Comparison of ENCODE assay signal across 17 cellular contexts in genomic region chr16:17757808-17758207, GRCh38.
DNase-seq lines count a peak whose midpoint lies in the region; TF ChIP-seq lines count a peak whose summit lies in the region.
"Had no signal": no experiment of that assay in that cellular context is flagged by ENCODE, and none has a peak within 500 bp of the region (broad histone marks: within the 10 kb centered on the region; RNA-seq: fewer than 3 reads in every experiment).

No MANE protein-coding gene starts in this region.

- no peak overlapping the region for H3K56ac ChIP-seq in H9 (ENCODE audit: insufficient read length, low read depth, low read length)

- H3K4me1 ChIP-seq in H9 (ENCODE audit: insufficient read depth, low read length) (peaks cover 4% of the 10 kb centered on the region; the same call in 1 of the 2 replicates), endodermal cell (ENCODE audit: control insufficient read depth, insufficient read depth, low read length) (no peaks in the 10 kb centered on the region), iPS-20b (ENCODE audit: insufficient read depth, low read length) (peaks cover 12% of the 10 kb centered on the region; the same call in 1 of the 2 replicates), neuronal stem cell (ENCODE audit: control insufficient read depth in 2 of 2, insufficient read depth in 1 of 2, low read depth in 1 of 2, low read length in 2 of 2) (peaks cover 0 to 3% of the 10 kb centered on the region in 2 donors), GM23248 (ENCODE audit: insufficient read depth) (no peaks in the 10 kb centered on the region)
- H3K4me1 ChIP-seq: BLaER1, SJSA1 had no signal

- WGBS in H9 (ENCODE audit: extremely low coverage, insufficient read length, low lambda C conversion rate), result no CpG with 5 or more reads among the region's 4 CpGs
- WGBS in endodermal cell (ENCODE audit: insufficient coverage in 1 of 2, insufficient read length in 1 of 2), 2 experiments, result 44 to 54% methylated on average over 3 to 4 of the region's 4 CpGs
- no CpG with 5 or more reads among the region's 4 CpGs for WGBS in neuronal stem cell (ENCODE audit: extremely low coverage in 2 of 2, insufficient read length in 2 of 2, insufficient replicate concordance in 1 of 2), 2 donors
- WGBS in GM23248 (ENCODE audit: low coverage in 1 of 2, low lambda C conversion rate in 2 of 2, missing lambda C conversion rate in 2 of 2), 2 experiments, result 56 to 58% methylated on average over 4 of the region's 4 CpGs

- no peak overlapping the region for H3K9ac ChIP-seq in H9 (ENCODE audit: extremely low read depth, insufficient read length, low read length)
- H3K9ac ChIP-seq in endodermal cell (ENCODE audit: extremely low read depth, low read length, poor library complexity, severe bottlenecking), result no peak overlapping the region
- no peak overlapping the region for H3K9ac ChIP-seq in iPS-20b (ENCODE audit: low read depth, low read length)
- no peak overlapping the region for H3K9ac ChIP-seq in neuronal stem cell (ENCODE audit: low read depth, low read length, poor library complexity)
- no peak overlapping the region for H3K9ac ChIP-seq in GM23248
- H3K9ac ChIP-seq: BLaER1 had no signal

- DNase-seq in H9 (peak; percentile 82), endodermal cell (peak; percentile 87), neuronal stem cell (ENCODE audit: low spot score) (no peak), NCI-H345 treated with DMSO at 0.1 percent for 48 hours (lab: John Stamatoyannopoulos, UW; ENCODE audit: unreplicated experiment) (no peak), NCI-H1105 treated with DMSO at 0.1 percent for 48 hours (lab: John Stamatoyannopoulos, UW) (no peak), GM23248 (no peak)
- DNase-seq: CD4-positive, alpha-beta T cell; H7; KG1; MG63; NCI-H2029; NCI-H526 treated with DMSO at 0.1 percent for 48 hours; Right ventricle myocardium superior; RPMI8226 had no signal

- H3K4me3 Mint-ChIP-seq in H9, result no peak overlapping the region; a peak in 1 of 5 replicates
- no peak overlapping the region for H3K4me3 Mint-ChIP-seq in endodermal cell
- H3K4me3 Mint-ChIP-seq: CD4-positive, alpha-beta T cell had no signal

- peak overlapping the region in 2 of 3 experiments; percentile 73 to 94; a peak in 4 of 7 replicates for H3K27ac Mint-ChIP-seq in H9
- H3K27ac Mint-ChIP-seq in endodermal cell, result no peak overlapping the region
- H3K27ac Mint-ChIP-seq: CD4-positive, alpha-beta T cell had no signal

- no peak overlapping the region for H2BK120ac ChIP-seq in H9 (ENCODE audit: low read depth, low read length, poor library complexity, severe bottlenecking)
- H2BK120ac ChIP-seq in neuronal stem cell (ENCODE audit: low read depth, low read length), result no peak overlapping the region

- H4K8ac ChIP-seq in H9 (replicated peaks; ENCODE audit: insufficient read length, low read depth, low read length) (no peak overlapping the region), neuronal stem cell (ENCODE audit: low read depth, low read length) (no peak overlapping the region)

- H3K79me1 ChIP-seq in H9 (ENCODE audit: insufficient read depth, low read depth, low read length, poor library complexity, severe bottlenecking) (no peaks in the 10 kb centered on the region), neuronal stem cell (ENCODE audit: low read depth, low read length) (no peaks in the 10 kb centered on the region)

- no peak overlapping the region for H3K4ac ChIP-seq in H9 (ENCODE audit: low read depth, low read length)
- no peak overlapping the region for H3K4ac ChIP-seq in neuronal stem cell (ENCODE audit: low read length)

- no peaks in the 10 kb centered on the region for H3K9me2 ChIP-seq in GM23248 (ENCODE audit: insufficient read depth)

- in situ Hi-C loops in GM23248 (cut with MboI), result no loop called here

- H3K4me2 ChIP-seq in H9 (ENCODE audit: insufficient read depth, insufficient read length, low read length) (no peak overlapping the region), neuronal stem cell (ENCODE audit: insufficient read depth, low read length, poor library complexity, severe bottlenecking) (no peak overlapping the region), GM23248 (ENCODE audit: unreplicated experiment) (no peak overlapping the region)
- H3K4me2 ChIP-seq: BLaER1 had no signal

- H3K23ac ChIP-seq in H9 (ENCODE audit: insufficient read length, low read depth, low read length), result no peak overlapping the region
- H3K23ac ChIP-seq in neuronal stem cell (ENCODE audit: low read depth, low read length, poor library complexity), result no peak overlapping the region

- H3K4me3 ChIP-seq in endodermal cell (ENCODE audit: low read length) (no peak overlapping the region), iPS-20b (ENCODE audit: low read length) (0 out of 2 replicates have a peak overlapping the region, but pooled peaks have one; percentile 3), neuronal stem cell (ENCODE audit: low read length in 2 of 2) (peak overlapping the region in 1 of 2 donors; percentile 26), GM23248 (no peak overlapping the region)
- H3K4me3 ChIP-seq: BLaER1, MG63, SJSA1 had no signal

- H3K27me3 Mint-ChIP-seq in H9 (ENCODE audit: low read depth) (no peaks in the 10 kb centered on the region), endodermal cell (ENCODE audit: insufficient read depth) (no peaks in the 10 kb centered on the region)

- no peaks in the 10 kb centered on the region for H3K23me2 ChIP-seq in H9 (ENCODE audit: insufficient read length, low read depth, low read length, poor library complexity, severe bottlenecking)

- TF ChIP-seq CTCF in H9 (conservative IDR thresholded peaks at IDR 0.05) (no peak), endodermal cell (conservative IDR thresholded peaks at IDR 0.05) (no peak)

- H4K20me1 ChIP-seq in H9 (ENCODE audit: control insufficient read depth, insufficient read depth, insufficient read length) (no peaks in the 10 kb centered on the region), GM23248 (ENCODE audit: insufficient read depth) (no peaks in the 10 kb centered on the region)
- H4K20me1 ChIP-seq: BLaER1 had no signal

- H3K79me2 ChIP-seq in H9 (ENCODE audit: insufficient read depth, low read length) (no peaks in the 10 kb centered on the region), GM23248 (ENCODE audit: insufficient read depth) (no peaks in the 10 kb centered on the region)

- H2AK5ac ChIP-seq in H9 (ENCODE audit: insufficient read length, low read length), result no peak overlapping the region
- H2AK5ac ChIP-seq in neuronal stem cell (ENCODE audit: low read depth, low read length), result no peak overlapping the region

- H3K36me3 Mint-ChIP-seq in H9 (ENCODE audit: insufficient read depth in 1 of 3, low read depth in 3 of 3), result peaks cover 0 to 6% (median 5%) of the 10 kb centered on the region in 3 experiments; a peak in 5 of 7 replicates
- H3K36me3 Mint-ChIP-seq in endodermal cell (ENCODE audit: low read depth), result no peaks in the 10 kb centered on the region

- H2BK15ac ChIP-seq in H9 (ENCODE audit: low read depth, low read length) (no peak overlapping the region), neuronal stem cell (ENCODE audit: low read length) (peak overlapping the region; percentile 31)

- H2BK12ac ChIP-seq in H9 (ENCODE audit: insufficient read length, low read depth, low read length) (no peak overlapping the region), neuronal stem cell (ENCODE audit: low read length) (no peak overlapping the region)

- H3K14ac ChIP-seq in H9 (ENCODE audit: insufficient read depth, low read length), result no peak overlapping the region
- H3K14ac ChIP-seq in neuronal stem cell (ENCODE audit: low read length), result no peak overlapping the region

- H4K5ac ChIP-seq in H9 (ENCODE audit: insufficient read length, low read depth, low read length), result no peak overlapping the region

- H2BK5ac ChIP-seq in H9 (ENCODE audit: insufficient read length, low read length) (no peak overlapping the region), neuronal stem cell (ENCODE audit: low read length) (no peak overlapping the region)

- H3T11ph ChIP-seq in H9 (ENCODE audit: low read length), result no peak overlapping the region

- H4K91ac ChIP-seq in H9 (ENCODE audit: insufficient read length, low read depth, low read length), result no peak overlapping the region
- no peak overlapping the region for H4K91ac ChIP-seq in neuronal stem cell (ENCODE audit: low read depth, low read length, poor library complexity)

- no peaks in the 10 kb centered on the region for H3K27me3 ChIP-seq in H9 (ENCODE audit: insufficient read depth, low read length)
- no peaks in the 10 kb centered on the region for H3K27me3 ChIP-seq in endodermal cell (ENCODE audit: control insufficient read depth, insufficient read depth, low read length, poor library complexity, severe bottlenecking)
- H3K27me3 ChIP-seq in iPS-20b (ENCODE audit: insufficient read depth, low read length), result no peaks in the 10 kb centered on the region
- peaks cover 0 to 2% (median 0%) of the 10 kb centered on the region in 3 experiments for H3K27me3 ChIP-seq in neuronal stem cell (ENCODE audit: control insufficient read depth in 3 of 3, insufficient read depth in 3 of 3, low read depth in 1 of 3, low read length in 3 of 3)
- peaks cover 12% of the 10 kb centered on the region for H3K27me3 ChIP-seq in GM23248 (replicated peaks; ENCODE audit: insufficient read depth)
- H3K27me3 ChIP-seq: BLaER1, MG63, SJSA1 had no signal

- H3F3A ChIP-seq in GM23248 (ENCODE audit: insufficient read depth), result no peaks in the 10 kb centered on the region

- H3K36me3 ChIP-seq in endodermal cell (ENCODE audit: control insufficient read depth, insufficient read depth, low read length) (no peaks in the 10 kb centered on the region), iPS-20b (ENCODE audit: insufficient read depth, low read depth, low read length) (no peaks in the 10 kb centered on the region), neuronal stem cell (replicated peaks in 1 of 2; ENCODE audit: control insufficient read depth in 2 of 2, insufficient read depth in 2 of 2, low read length in 2 of 2) (no peaks in the 10 kb centered on the region), GM23248 (ENCODE audit: low read depth) (no peaks in the 10 kb centered on the region)
- H3K36me3 ChIP-seq: BLaER1, MG63, SJSA1 had no signal

- H3K9me3 ChIP-seq in H9 (ENCODE audit: control insufficient read depth, low read depth, low read length) (no peaks in the 10 kb centered on the region), endodermal cell (ENCODE audit: control insufficient read depth, low read length) (peaks cover 7% of the 10 kb centered on the region), iPS-20b (ENCODE audit: insufficient read depth, low read depth, low read length) (no peaks in the 10 kb centered on the region), neuronal stem cell (replicated peaks in 1 of 2; ENCODE audit: control insufficient read depth in 2 of 2, insufficient read depth in 1 of 2, low read depth in 1 of 2, low read length in 2 of 2) (no peaks in the 10 kb centered on the region), GM23248 (ENCODE audit: low read depth) (no peaks in the 10 kb centered on the region)
- H3K9me3 ChIP-seq: BLaER1, SJSA1 had no signal

- no peak overlapping the region for H3K18ac ChIP-seq in H9 (ENCODE audit: insufficient read length, low read depth, low read length)
- peak overlapping the region; percentile 40 for H3K18ac ChIP-seq in neuronal stem cell (ENCODE audit: low read length)

- peaks cover 22 to 29% of the 10 kb centered on the region in 2 experiments for H3K4me1 Mint-ChIP-seq in H9
- H3K4me1 Mint-ChIP-seq in endodermal cell, result peaks cover 3% of the 10 kb centered on the region

- no peak overlapping the region for H2AFZ ChIP-seq in H9 (ENCODE audit: low read length)
- no peak overlapping the region for H2AFZ ChIP-seq in neuronal stem cell (ENCODE audit: low read length)
- no peak overlapping the region for H2AFZ ChIP-seq in GM23248

- H3K27ac ChIP-seq in H9 (ENCODE audit: insufficient read length, low read depth, low read length) (no peak overlapping the region), endodermal cell (ENCODE audit: low read depth, low read length) (no peak overlapping the region), iPS-20b (ENCODE audit: low read length) (peak overlapping the region; percentile 9), neuronal stem cell (replicated peaks; ENCODE audit: low read length) (no peak overlapping the region), GM23248 (no peak overlapping the region)
- H3K27ac ChIP-seq: BLaER1, SJSA1 had no signal

- H2BK20ac ChIP-seq in H9 (ENCODE audit: low read depth, low read length, poor library complexity, severe bottlenecking), result no peak overlapping the region

- H3K9me3 Mint-ChIP-seq in H9 (peaks cover 5 to 8% of the 10 kb centered on the region in 2 experiments), endodermal cell (peaks cover 5% of the 10 kb centered on the region)
- H3K9me3 Mint-ChIP-seq: CD4-positive, alpha-beta T cell had no signal

Comparison
In these comparisons a context has a peak if more than half of its experiments do, and no peak if none do; other contexts are left out.
1. DNase-seq: peak in H9 (single experiment) and endodermal cell (single experiment); none in neuronal stem cell (single experiment), NCI-H345 treated with DMSO at 0.1 percent for 48 hours (single experiment), NCI-H1105 treated with DMSO at 0.1 percent for 48 hours (single experiment) and GM23248 (single experiment).